In the genomic region with DNA sequence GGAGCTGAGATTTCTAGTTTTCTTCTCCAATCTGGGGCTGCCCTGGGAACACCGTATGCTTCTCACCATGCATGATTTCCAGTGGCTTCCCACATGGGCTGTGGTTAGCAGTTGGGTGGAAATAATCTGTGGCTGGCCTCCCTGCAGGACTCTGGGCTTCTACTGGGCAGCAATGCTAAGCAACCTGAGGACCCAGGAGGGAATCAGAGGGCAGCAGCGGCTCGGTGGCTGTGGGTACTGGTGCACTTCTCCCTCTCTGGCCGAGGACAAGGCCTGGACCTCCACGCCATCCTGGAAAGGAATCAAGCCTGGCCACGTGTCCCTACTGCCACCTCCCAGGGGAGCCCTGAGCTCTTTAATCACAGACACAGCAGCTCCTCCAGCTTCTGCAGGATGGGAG, we compare ENCODE assay signal across 24 cellular contexts. TPM values are rescaled to one million over a fixed set of nuclear protein-coding genes. Genes with fewer than 3 reads are reported as not detected.
"Had no signal": no experiment of that assay in that cellular context is flagged by ENCODE, and none has a peak within 500 bp of the region (broad histone marks: within the 10 kb centered on the region; RNA-seq: fewer than 3 reads in every experiment).

No MANE protein-coding gene starts in this region.

- H3K9me3 Mint-ChIP-seq: activated T-helper 1 cell treated with anti-CD3 and anti-CD28 coated beads, Interleukin-12 subunit alpha, Interleukin-12 subunit beta, Interleukin-2, Interleukin-4 antibody, amounts not matched to agents 30 ng/mL and 10 ng/mL and 1 ng/mL, durations not matched to agents 14 hours and 24 hours and 36 hours had no signal

- H3K36me3 ChIP-seq: heart left ventricle, left ventricle myocardium inferior, neutrophil, transverse colon had no signal

- H3K4me1 ChIP-seq: body of pancreas, heart left ventricle, left ventricle myocardium inferior, transverse colon had no signal

- H3K4me1 Mint-ChIP-seq: activated CD4-positive, alpha-beta T cell treated with anti-CD3 and anti-CD28 coated beads for 36 hours had no signal

- H3K27me3 ChIP-seq: body of pancreas, transverse colon had no signal

- ATAC-seq: activated CD4-positive, alpha-beta T cell treated with anti-CD3 and anti-CD28 coated beads for 36 hours; activated naive CD4-positive, alpha-beta T cell treated with anti-CD3 and anti-CD28 coated beads, Interleukin-2, amount 50 U/mL, for 72 hours; body of pancreas; heart left ventricle had no signal

- H3K27ac Mint-ChIP-seq: activated CD4-positive, alpha-beta T cell treated with anti-CD3 and anti-CD28 coated beads for 36 hours; activated naive CD4-positive, alpha-beta T cell treated with anti-CD3 and anti-CD28 coated beads, Interleukin-2, amount 50 U/mL, for 72 hours; activated T-helper 1 cell treated with anti-CD3 and anti-CD28 coated beads, Interleukin-12 subunit alpha, Interleukin-12 subunit beta, Interleukin-2, Interleukin-4 antibody, amounts not matched to agents 30 ng/mL and 10 ng/mL and 1 ng/mL, durations not matched to agents 14 hours and 24 hours and 36 hours; naive B cell; stimulated activated naive CD8-positive, alpha-beta T cell treated with anti-CD3 and anti-CD28 coated beads, Interleukin-15, Interleukin-2, amounts not matched to agents 100 ng/mL and 50 ng/mL, for 24 hours had no signal

- H3K27ac ChIP-seq: body of pancreas, coronary artery, heart left ventricle, left ventricle myocardium inferior, neutrophil, transverse colon had no signal

- DNase-seq: activated CD4-positive, alpha-beta T cell treated with anti-CD3 and anti-CD28 coated beads for 36 hours; activated CD4-positive, alpha-beta T cell treated with anti-CD3 and anti-CD28 coated beads, Interleukin-2, amount 50 U/mL, for 48 hours; activated gamma-delta T cell treated with Interleukin-2 at 50 U/mL for 16 hours; activated T-cell treated with anti-CD3 and anti-CD28 coated beads for 4 hours; amniotic stem cell; body of pancreas; caudate nucleus; kidney glomerular epithelial cell; left ventricle myocardium inferior; mammary epithelial cell; naive B cell; stimulated activated CD4-positive, alpha-beta T cell treated with anti-CD3 and anti-CD28 coated beads, Interleukin-2, amount 100 ng/mL, for 24 hours; SW 1271; T-helper 2 cell; transverse colon had no signal

- H3K4me3 ChIP-seq: body of pancreas, coronary artery, heart left ventricle, left ventricle myocardium inferior, transverse colon had no signal

- H3K36me3 Mint-ChIP-seq: activated naive CD4-positive, alpha-beta T cell treated with anti-CD3 and anti-CD28 coated beads, Interleukin-2, amount 50 U/mL, for 72 hours; naive B cell had no signal

- H3K9me3 ChIP-seq: body of pancreas, left ventricle myocardium inferior, neutrophil, transverse colon had no signal

- H3K4me3 Mint-ChIP-seq: activated CD4-positive, alpha-beta T cell treated with anti-CD3 and anti-CD28 coated beads for 36 hours; activated T-helper 1 cell treated with anti-CD3 and anti-CD28 coated beads, Interleukin-12 subunit alpha, Interleukin-12 subunit beta, Interleukin-2, Interleukin-4 antibody, amounts not matched to agents 30 ng/mL and 10 ng/mL and 1 ng/mL, durations not matched to agents 14 hours and 24 hours and 36 hours; naive B cell; stimulated activated naive CD8-positive, alpha-beta T cell treated with anti-CD3 and anti-CD28 coated beads, Interleukin-15, Interleukin-2, amounts not matched to agents 100 ng/mL and 50 ng/mL, for 24 hours had no signal

RNA-seq across cellular contexts. Expression of gene OTOS, which starts 42.5 kb away (rescaled TPM):
- total RNA-seq: activated CD4-positive, alpha-beta T cell treated with anti-CD3 and anti-CD28 coated beads for 36 hours; activated naive CD4-positive, alpha-beta T cell treated with anti-CD3 and anti-CD28 coated beads, Interleukin-2, amount 50 U/mL, for 72 hours; activated T-helper 1 cell treated with anti-CD3 and anti-CD28 coated beads, Interleukin-12 subunit alpha, Interleukin-12 subunit beta, Interleukin-2, Interleukin-4 antibody, amounts not matched to agents 30 ng/mL and 10 ng/mL and 1 ng/mL, durations not matched to agents 14 hours and 24 hours and 36 hours; body of pancreas; left ventricle myocardium inferior; mammary epithelial cell; mononuclear cell; renal cortical epithelial cell; SK-MEL-5; transverse colon had no signal
